In the genomic region with DNA sequence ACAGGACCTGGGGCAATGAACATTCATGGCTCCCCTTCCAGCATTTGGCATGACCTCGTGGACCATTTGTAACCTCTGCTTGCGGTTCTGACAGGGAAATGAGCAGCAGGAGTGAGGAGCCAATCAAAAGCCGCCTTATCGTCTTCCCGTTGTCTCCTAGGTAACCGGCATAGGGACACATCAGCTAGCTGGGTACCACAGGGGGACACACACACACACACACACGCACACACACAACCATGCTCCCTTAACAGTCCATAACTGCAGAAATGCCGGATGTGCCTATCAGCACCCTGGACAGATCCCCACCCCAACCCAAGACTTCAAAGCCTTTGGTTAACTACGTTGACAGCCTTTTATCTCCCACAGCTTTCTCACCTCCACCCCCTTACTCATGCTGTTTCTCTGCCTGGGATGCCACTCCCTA, we compare ENCODE assay signal across 7 cellular contexts. TPM values are rescaled to one million over a fixed set of nuclear protein-coding genes. Genes with fewer than 3 reads are reported as not detected.
DNase-seq lines count a peak whose midpoint lies in the region; ATAC-seq, FAIRE-seq and TF ChIP-seq lines count a peak whose summit lies in the region.

No MANE protein-coding gene starts in this region.

- no peaks in the 10 kb centered on the region for H3K36me3 ChIP-seq in neuronal stem cell (replicated peaks in 1 of 2; ENCODE audit: control insufficient read depth in 2 of 2, insufficient read depth in 2 of 2, low read length in 2 of 2)

- no CpG with 5 or more reads among the region's 9 CpGs for WGBS in neuronal stem cell (ENCODE audit: extremely low coverage in 2 of 2, insufficient read length in 2 of 2, insufficient replicate concordance in 1 of 2), 2 donors

- H3K4me1 Mint-ChIP-seq in T-helper 17 cell, result no peaks in the 10 kb centered on the region
- H3K4me1 Mint-ChIP-seq in brain, result peaks cover 64% of the 10 kb centered on the region
- H3K4me1 Mint-ChIP-seq in CD14-positive monocyte, result no peaks in the 10 kb centered on the region

- no peak overlapping the region for H3K18ac ChIP-seq in neuronal stem cell (ENCODE audit: low read length)

- intact Hi-C loops in CD14-positive monocyte (cut with micrococcal nuclease), result no loop called here

- no peaks in the 10 kb centered on the region for H3K9me3 ChIP-seq in T-helper 17 cell (ENCODE audit: control insufficient read depth, low read length, poor library complexity, severe bottlenecking)
- H3K9me3 ChIP-seq in neuronal stem cell (replicated peaks in 1 of 2; ENCODE audit: control insufficient read depth in 2 of 2, insufficient read depth in 1 of 2, low read depth in 1 of 2, low read length in 2 of 2), result no peaks in the 10 kb centered on the region

- H3K14ac ChIP-seq in neuronal stem cell (ENCODE audit: low read length), result no peak overlapping the region

- no peak overlapping the region for H3K4me3 ChIP-seq in neuronal stem cell (ENCODE audit: low read length in 2 of 2)

- H3K36me3 Mint-ChIP-seq in T-helper 17 cell (ENCODE audit: low read depth), result peaks cover under 1% of the 10 kb centered on the region
- H3K36me3 Mint-ChIP-seq in brain, result no peaks in the 10 kb centered on the region
- peaks cover 0 to under 1% of the 10 kb centered on the region in 2 donors for H3K36me3 Mint-ChIP-seq in CD14-positive monocyte

- H4K8ac ChIP-seq in neuronal stem cell (ENCODE audit: low read depth, low read length), result no peak overlapping the region

- peaks cover 6 to 69% (median 30%) of the 10 kb centered on the region in 3 experiments for H3K27me3 ChIP-seq in neuronal stem cell (ENCODE audit: control insufficient read depth in 3 of 3, insufficient read depth in 3 of 3, low read depth in 1 of 3, low read length in 3 of 3)

- no peak overlapping the region for H2BK15ac ChIP-seq in neuronal stem cell (ENCODE audit: low read length)

- TF ChIP-seq CTCF in brain (conservative IDR thresholded peaks at IDR 0.05) (no peak), CD14-positive monocyte (IDR thresholded peaks at IDR 0.05) (no peak)

- H3K27ac Mint-ChIP-seq in T-helper 17 cell (no peak overlapping the region), brain (peak overlapping the region in 4 of 5 experiments; percentile 19 to 96 (median 48)), CD14-positive monocyte (no peak overlapping the region)

- no peak overlapping the region for H4K91ac ChIP-seq in neuronal stem cell (ENCODE audit: low read depth, low read length, poor library complexity)

- no peak overlapping the region for H3K4me2 ChIP-seq in neuronal stem cell (ENCODE audit: insufficient read depth, low read length, poor library complexity, severe bottlenecking)

- no peak overlapping the region for H2BK120ac ChIP-seq in neuronal stem cell (ENCODE audit: low read depth, low read length)

- peak; percentile 60 for ATAC-seq in T-helper 17 cell
- no peak for ATAC-seq in GM19023 (IDR thresholded peaks at IDR 0.05; ENCODE audit: unreplicated experiment)
- ATAC-seq in HG03521 (IDR thresholded peaks at IDR 0.05; ENCODE audit: unreplicated experiment), result no peak

- H2AFZ ChIP-seq in neuronal stem cell (ENCODE audit: low read length), result no peak overlapping the region

- no peak overlapping the region for H3K27ac ChIP-seq in neuronal stem cell (replicated peaks; ENCODE audit: low read length)

- H2BK5ac ChIP-seq in neuronal stem cell (ENCODE audit: low read length), result no peak overlapping the region

- no peak for FAIRE-seq in HTR-8/SVneo (lab: Jason Lieb, UNC)

- peak; percentile 47 for DNase-seq in HTR-8/SVneo (ENCODE audit: insufficient read length, low spot score)
- peak in 1 of 3 donors; percentile 25 for DNase-seq in T-helper 17 cell
- DNase-seq in neuronal stem cell (ENCODE audit: low spot score), result peak; percentile 62
- no peak for DNase-seq in CD14-positive monocyte (ENCODE audit: low spot score)

- no peak overlapping the region for H3K4me3 Mint-ChIP-seq in T-helper 17 cell
- H3K4me3 Mint-ChIP-seq in brain, result peak overlapping the region; percentile 8 to 50 (median 25)
- H3K4me3 Mint-ChIP-seq in CD14-positive monocyte, result peak overlapping the region in 1 of 2 donors; percentile 76

- H3K9me3 Mint-ChIP-seq in brain, result peaks cover 0 to 5% (median 0%) of the 10 kb centered on the region in 5 experiments
- H3K9me3 Mint-ChIP-seq in CD14-positive monocyte, result peaks cover 0 to 14% (median 4%) of the 10 kb centered on the region in 7 donors

- no peak overlapping the region for H2BK12ac ChIP-seq in neuronal stem cell (ENCODE audit: low read length)

- H3K79me1 ChIP-seq in neuronal stem cell (ENCODE audit: low read depth, low read length), result no peaks in the 10 kb centered on the region

- no peak overlapping the region for H2AK5ac ChIP-seq in neuronal stem cell (ENCODE audit: low read depth, low read length)

- no peak overlapping the region for H3K4ac ChIP-seq in neuronal stem cell (ENCODE audit: low read length)

- peaks cover 0 to 5% of the 10 kb centered on the region in 2 donors for H3K4me1 ChIP-seq in neuronal stem cell (ENCODE audit: control insufficient read depth in 2 of 2, insufficient read depth in 1 of 2, low read depth in 1 of 2, low read length in 2 of 2)

- peaks cover 50% of the 10 kb centered on the region for H3K27me3 Mint-ChIP-seq in T-helper 17 cell
- peaks cover 13% of the 10 kb centered on the region for H3K27me3 Mint-ChIP-seq in brain
- H3K27me3 Mint-ChIP-seq in CD14-positive monocyte (ENCODE audit: low read depth in 3 of 3), result peaks cover 40 to 55% (median 41%) of the 10 kb centered on the region in 3 donors

- H3K9ac ChIP-seq in neuronal stem cell (ENCODE audit: low read depth, low read length, poor library complexity), result no peak overlapping the region

- peak overlapping the region; percentile 18 for H3K23ac ChIP-seq in neuronal stem cell (ENCODE audit: low read depth, low read length, poor library complexity)

RNA-seq across cellular contexts. Expression of gene CCDC174, which starts 53.4 kb away (rescaled TPM):
- 10 to 100 TPM; 26.9 to 55.9 TPM for total RNA-seq in T-helper 17 cell
- polyA plus RNA-seq in brain (ENCODE audit: insufficient read depth, low read depth, low replicate concordance), result 6.0 TPM
- polyA plus RNA-seq in neuronal stem cell (2013, experiment 1 of 2), result 15.4 TPM
- 16.2 TPM for polyA plus RNA-seq in neuronal stem cell (2013, experiment 2 of 2)
- polyA plus RNA-seq in CD14-positive monocyte, result 1 to 10 TPM; 7.4 to 7.9 TPM

RNA-seq across cellular contexts. Expression of gene GRIP2, which starts 58.0 kb away (rescaled TPM):
- total RNA-seq in T-helper 17 cell, result under 1 TPM in 1 of 2 donors, not detected in 1; 0.10 TPM
- polyA plus RNA-seq in brain (ENCODE audit: insufficient read depth, low read depth, low replicate concordance) (0.54 TPM), CD14-positive monocyte (not detected)
- polyA plus RNA-seq in neuronal stem cell (2013, experiment 1 of 2), result 0.77 TPM
- 0.62 TPM for polyA plus RNA-seq in neuronal stem cell (2013, experiment 2 of 2)

Comparison
In these comparisons a context has a peak if more than half of its experiments do, and no peak if none do; other contexts are left out.
1. H3K27ac Mint-ChIP-seq: peak in brain (4 of 5); none in T-helper 17 cell (single experiment) and CD14-positive monocyte (0 of 7).